12 cellular contexts compared by ENCODE assay signal in genomic region chr9:120920495-120921178, GRCh38. TPM values are rescaled to one million over a fixed set of nuclear protein-coding genes. Genes with fewer than 3 reads are reported as not detected.
DNase-seq lines count a peak whose midpoint lies in the region; ATAC-seq and TF ChIP-seq lines count a peak whose summit lies in the region.
"Had no signal": no experiment of that assay in that cellular context is flagged by ENCODE, and none has a peak within 500 bp of the region (broad histone marks: within the 10 kb centered on the region; RNA-seq: fewer than 3 reads in every experiment).

No MANE protein-coding gene starts in this region.

- POLR2A ChIA-PET in activated B cell treated with CpG ODN at 0.5 μM for 24 hours (lab: Charles Lee), result interaction anchor here (0.6 to 9.1 kb wide), 12 partner anchors 10 to 1905 kb away, joined by 3 to 179 read pairs (median 4); partner anchors contain the start of gene PHF19

- peaks cover 2% of the 10 kb centered on the region for H3K9me3 ChIP-seq in aorta (ENCODE audit: control insufficient read depth, low read length)
- H3K9me3 ChIP-seq: right lobe of liver had no signal

- CTCF ChIA-PET in activated B cell treated with CpG ODN at 0.5 μM for 24 hours (lab: Charles Lee), result interaction anchor here (0.9 to 2.5 kb wide), 4 partner anchors 9 to 17 kb away, joined by 3 to 14 read pairs (median 4); no protein-coding TSS in a partner anchor

- H3K27ac ChIP-seq in aorta (ENCODE audit: low read depth in 1 of 2, low read length in 2 of 2), result peak overlapping the region; percentile 50 to 79

- peak; percentile 31 for DNase-seq in stimulated activated naive CD4-positive, alpha-beta T cell treated with Interleukin-2 at 50 U/mL for 16 hours (lab: John Stamatoyannopoulos, UW)
- no peak for DNase-seq in stimulated activated naive CD4-positive, alpha-beta T cell (lab: John Stamatoyannopoulos, UW)
- DNase-seq in activated B cell treated with CpG ODN at 0.5 μM for 24 hours (no peak), immature natural killer cell (no peak), aorta (no peak), NCI-H2196 treated with DMSO at 0.1 percent for 48 hours (lab: John Stamatoyannopoulos, UW; ENCODE audit: unreplicated experiment) (no peak), mesothelial cell of epicardium (ENCODE audit: low spot score in 2 of 2, unreplicated experiment in 2 of 2) (no peak)
- DNase-seq: caudate nucleus, DND-41, H7 had no signal

- no peaks in the 10 kb centered on the region for H3K36me3 ChIP-seq in aorta (ENCODE audit: control insufficient read depth in 1 of 2, insufficient read depth in 2 of 2, low read length in 1 of 2)
- H3K36me3 ChIP-seq: right lobe of liver had no signal

- H3K4me3 ChIP-seq in aorta (ENCODE audit: low read length in 2 of 2), result no peak overlapping the region
- H3K4me3 ChIP-seq: right lobe of liver had no signal

- H3K27me3 Mint-ChIP-seq in activated B cell treated with CpG ODN at 0.5 μM for 24 hours (no peaks in the 10 kb centered on the region), immature natural killer cell (ENCODE audit: low read depth in 3 of 3) (peaks cover 0 to 8% (median 4%) of the 10 kb centered on the region in 3 donors), mesothelial cell of epicardium (ENCODE audit: low read depth) (no peaks in the 10 kb centered on the region)

- H3K27me3 ChIP-seq in aorta (ENCODE audit: control insufficient read depth in 1 of 2, insufficient read depth in 2 of 2, low read length in 1 of 2), result no peaks in the 10 kb centered on the region
- H3K27me3 ChIP-seq: right lobe of liver had no signal

- peaks cover 0 to 7% of the 10 kb centered on the region in 2 donors for H3K4me1 ChIP-seq in aorta (ENCODE audit: control insufficient read depth in 1 of 2, insufficient read depth in 2 of 2, low read length in 2 of 2)

- no peak for TF ChIP-seq CTCF in activated B cell treated with CpG ODN at 0.5 μM for 24 hours (IDR thresholded peaks at IDR 0.05)
- TF ChIP-seq CTCF in mesothelial cell of epicardium (IDR thresholded peaks at IDR 0.05; ENCODE audit: unreplicated experiment), result no peak

- WGBS in aorta, 2 donors, result 46 to 63% methylated on average over 4 of the region's 4 CpGs

- H3K4me3 Mint-ChIP-seq in activated B cell treated with CpG ODN at 0.5 μM for 24 hours, result peak overlapping the region; percentile 87
- peak overlapping the region; percentile 69 to 77 (median 71) for H3K4me3 Mint-ChIP-seq in immature natural killer cell
- no peak overlapping the region for H3K4me3 Mint-ChIP-seq in mesothelial cell of epicardium

- H3K9me3 Mint-ChIP-seq in activated B cell treated with CpG ODN at 0.5 μM for 24 hours (no peaks in the 10 kb centered on the region), immature natural killer cell (no peaks in the 10 kb centered on the region), mesothelial cell of epicardium (peaks cover 3% of the 10 kb centered on the region)

- intact Hi-C loops in activated B cell treated with CpG ODN at 0.5 μM for 24 hours (cut with micrococcal nuclease) (loop anchor here (1.0 kb wide), 2 partner anchors 11 to 16 kb away; no protein-coding TSS in a partner anchor), aorta (cut with DNase I) (no loop called here)

- H3K36me3 Mint-ChIP-seq in activated B cell treated with CpG ODN at 0.5 μM for 24 hours (ENCODE audit: low read depth) (peaks cover 88% of the 10 kb centered on the region), immature natural killer cell (peaks cover 10 to 26% (median 18%) of the 10 kb centered on the region in 3 donors), mesothelial cell of epicardium (peaks cover 6% of the 10 kb centered on the region)

- ATAC-seq in activated B cell treated with CpG ODN at 0.5 μM for 24 hours (ENCODE audit: low read depth), result peak; percentile 67
- no peak for ATAC-seq in aorta (ENCODE audit: low FRiP score)
- ATAC-seq in GM21381 (IDR thresholded peaks at IDR 0.05; ENCODE audit: unreplicated experiment), result no peak

- H3K27ac Mint-ChIP-seq in activated B cell treated with CpG ODN at 0.5 μM for 24 hours (peak overlapping the region; percentile 99), immature natural killer cell (peak overlapping the region; percentile 73 to 98 (median 90)), mesothelial cell of epicardium (no peak overlapping the region)

- H3K4me1 Mint-ChIP-seq in activated B cell treated with CpG ODN at 0.5 μM for 24 hours, result peaks cover 91% of the 10 kb centered on the region
- H3K4me1 Mint-ChIP-seq in immature natural killer cell, result peaks cover 89 to 96% of the 10 kb centered on the region in 2 donors
- H3K4me1 Mint-ChIP-seq in mesothelial cell of epicardium, result peaks cover 28% of the 10 kb centered on the region

RNA-seq across cellular contexts. Expression of gene TRAF1, which starts 6.0 kb away (rescaled TPM):
- 115 and 130 TPM in 2 replicates for total RNA-seq in activated B cell treated with CpG ODN at 0.5 μM for 24 hours
- polyA plus RNA-seq in immature natural killer cell, result 1 to 10 TPM in 2 of 3 donors, under 1 TPM in 1; 0.67 to 3.4 (median 1.5) TPM
- 10 to 100 TPM; 19.8 to 25.7 TPM for total RNA-seq in aorta
- polyA plus RNA-seq in aorta, result 10 to 100 TPM; 10.5 to 43.3 TPM
- 7.7 to 8.2 TPM (median 8.0 TPM) in 3 replicates for total RNA-seq in mesothelial cell of epicardium

RNA-seq across cellular contexts. Expression of gene PHF19, which starts 43.6 kb away (rescaled TPM):
- total RNA-seq in activated B cell treated with CpG ODN at 0.5 μM for 24 hours (50.2 and 55.3 TPM in 2 replicates), aorta (10 to 100 TPM; 40.1 to 62.3 TPM), mesothelial cell of epicardium (36.0 to 44.5 TPM (median 41.6 TPM) in 3 replicates)
- polyA plus RNA-seq in immature natural killer cell (10 to 100 TPM; 12.1 to 12.9 (median 12.8) TPM), aorta (10 to 100 TPM; 25.9 to 66.7 TPM)
